ENCODE assay signal across 13 cellular contexts in the genomic region with DNA sequence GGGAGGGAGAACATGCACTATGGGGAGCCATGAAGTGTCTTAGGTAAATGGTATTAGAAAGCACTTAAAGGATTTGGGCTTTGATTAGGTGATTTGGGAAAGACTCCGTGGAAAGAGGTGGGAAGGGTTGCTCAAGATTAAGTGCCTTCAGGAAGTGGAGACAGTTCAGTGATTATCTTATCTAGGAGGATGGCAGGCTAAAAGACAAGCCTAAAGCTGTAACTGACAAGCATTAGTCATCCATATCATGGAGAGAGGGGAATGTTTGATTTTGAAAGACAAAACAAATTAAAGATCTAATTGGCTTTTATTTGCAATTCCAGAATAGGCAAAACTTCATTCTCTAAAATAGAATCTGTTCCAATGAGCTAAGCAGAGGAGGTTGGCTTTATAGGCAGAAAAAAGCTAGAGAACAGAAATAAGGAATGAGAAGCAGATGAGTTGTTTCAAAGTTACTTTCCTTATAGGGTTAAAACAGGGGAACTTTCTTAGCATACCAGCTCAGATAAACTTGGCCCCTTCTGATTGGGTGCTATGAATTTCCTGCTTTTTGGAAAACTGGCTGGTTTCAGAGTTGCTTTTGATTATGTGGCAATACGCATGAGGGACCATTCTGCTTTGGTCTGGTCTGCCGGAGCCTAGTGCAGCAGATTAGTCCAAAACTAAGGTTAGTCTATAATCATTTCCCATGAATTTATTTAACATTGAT. TPM values are rescaled to one million over a fixed set of nuclear protein-coding genes. Genes with fewer than 3 reads are reported as not detected.
A peak's percentile ranks its signal among the peaks of the same experiment; 100 is the strongest.
DNase-seq lines count a peak whose midpoint lies in the region; ATAC-seq, FAIRE-seq and TF ChIP-seq lines count a peak whose summit lies in the region.
"Had no signal": no experiment of that assay in that cellular context is flagged by ENCODE, and none has a peak within 500 bp of the region (broad histone marks: within the 10 kb centered on the region; RNA-seq: fewer than 3 reads in every experiment).

No MANE protein-coding gene starts in this region.

- POLR2A ChIA-PET in Caco-2 (lab: Charles Lee) (interaction anchor here (1.5 kb wide), 1 partner anchor 27 kb away, joined by 5 read pairs; no protein-coding TSS in a partner anchor), IMR-90 (lab: Charles Lee; ENCODE audit: unreplicated experiment) (no interaction called here), K562 (lab: Yijun Ruan, JAX) (interaction anchor here (1.2 kb wide), 1 partner anchor 10 kb away, joined by 3 read pairs; no protein-coding TSS in a partner anchor)

- in situ Hi-C loops in IMR-90 (cut with MboI; ENCODE audit: low sequenced_read_pairs) (no loop called here), K562 (cut with MboI) (no loop called here), ACHN (cut with HindIII; ENCODE audit: low pct_ligation_motif_present, low pct_unique_long_range_greater_than_20kb, low sequenced_read_pairs) (no loop called here)

- dilution Hi-C loops in IMR-90 (cut with HindIII; ENCODE audit: low sequenced_read_pairs, unreplicated experiment): no loop called here

- FAIRE-seq in K562 (lab: Jason Lieb, UNC): no peak
- FAIRE-seq: frontal cortex had no signal

- H3K36me3 Mint-ChIP-seq in Caco-2 (ENCODE audit: insufficient read depth, unreplicated experiment) (peaks cover 30% of the 10 kb centered on the region), natural killer cell (no peaks in the 10 kb centered on the region)

- no peak overlapping the region for H2AK9ac ChIP-seq in IMR-90 (replicated peaks; ENCODE audit: low read depth, low read length, poor library complexity)

- H3K27ac ChIP-seq in IMR-90 (ENCODE audit: insufficient read depth, low read length) (peak overlapping the region; percentile 67; the same call in 1 of the 2 replicates), K562 (ENCODE audit: extremely low read depth, low read depth, low read length) (peak overlapping the region; percentile 82; the same call in 2 of the 3 replicates)

- no peak for TF ChIP-seq POLR2A in IMR-90 (IDR thresholded peaks at IDR 0.05; ENCODE audit: low read depth, low read length)
- no peak for TF ChIP-seq POLR2A in K562 (conservative IDR thresholded peaks at IDR 0.05)

- H3K9me3 ChIP-seq in Caco-2 (no peaks in the 10 kb centered on the region), IMR-90 (ENCODE audit: control insufficient read depth, insufficient read depth, low read length) (no peaks in the 10 kb centered on the region), K562 (replicated peaks; ENCODE audit: control insufficient read depth, insufficient read depth, low read depth, low read length) (no peaks in the 10 kb centered on the region)
- H3K9me3 ChIP-seq: testis had no signal

- peak overlapping the region; percentile 96 for H3K14ac ChIP-seq in IMR-90 (replicated peaks; ENCODE audit: low read depth, low read length)

- DNase-seq in Caco-2: no peak
- DNase-seq in IMR-90: peak; percentile 75
- peak in 2 of 4 experiments; percentile 12 to 19 for DNase-seq in K562 (ENCODE audit: extremely low read depth in 1 of 4, low spot score in 3 of 4)
- DNase-seq in natural killer cell: no peak
- no peak for DNase-seq in ACHN
- DNase-seq in SK-N-DZ (ENCODE audit: low spot score): no peak
- DNase-seq in NCI-H446 treated with DMSO at 0.1 percent for 48 hours (lab: John Stamatoyannopoulos, UW): no peak
- DNase-seq: anterior cingulate cortex, Kasumi-1, NCI-H526, testis had no signal

- H3K4me1 ChIP-seq in Caco-2: peaks cover 44% of the 10 kb centered on the region
- peaks cover 4% of the 10 kb centered on the region; the same call in 1 of the 2 replicates for H3K4me1 ChIP-seq in IMR-90 (ENCODE audit: control insufficient read depth, insufficient read depth, low read length)
- H3K4me1 ChIP-seq in K562 (replicated peaks in 1 of 2; ENCODE audit: control insufficient read depth in 2 of 2, insufficient read depth in 2 of 2, low read length in 2 of 2): peaks cover 0 to 12% of the 10 kb centered on the region in 2 experiments; a peak in 3 of 5 replicates

- H3K4me1 Mint-ChIP-seq in Caco-2 (ENCODE audit: low read depth, unreplicated experiment): peaks cover 55% of the 10 kb centered on the region
- H3K4me1 Mint-ChIP-seq in natural killer cell: peaks cover 21 to 27% of the 10 kb centered on the region in 2 donors

- H2AFZ ChIP-seq in IMR-90 (replicated peaks; ENCODE audit: low read length, poor library complexity) (no peak overlapping the region), K562 (ENCODE audit: low read depth, low read length) (no peak overlapping the region)

- H4K20me1 ChIP-seq in IMR-90 (ENCODE audit: insufficient read depth, low read length) (no peaks in the 10 kb centered on the region), K562 (replicated peaks; ENCODE audit: control insufficient read depth, insufficient read depth, low read length) (peaks cover 5% of the 10 kb centered on the region; the same call in 1 of the 2 replicates)

- H3K4me3 ChIP-seq in Caco-2 (ENCODE audit: low read depth, low read length) (no peak overlapping the region), IMR-90 (ENCODE audit: insufficient read depth, low read depth, low read length) (peak overlapping the region; percentile 1; the same call in 1 of the 2 replicates), K562 (peak overlapping the region; percentile 70; the same call in 1 of the 2 replicates)

- H3K4me2 ChIP-seq in IMR-90 (ENCODE audit: low read depth, low read length): peak overlapping the region; percentile 11; the same call in 1 of the 2 replicates
- H3K4me2 ChIP-seq in K562 (ENCODE audit: insufficient read depth, low read length): peak overlapping the region; percentile 90

- H2BK5ac ChIP-seq in IMR-90 (ENCODE audit: low read depth, low read length, poor library complexity, severe bottlenecking): peak overlapping the region; percentile 71

- H3K56ac ChIP-seq in IMR-90 (ENCODE audit: extremely low read depth, insufficient read depth, low read length): peak overlapping the region; percentile 83

- H2BK120ac ChIP-seq in IMR-90 (ENCODE audit: low read depth, low read length): peak overlapping the region; percentile 76

- WGBS in IMR-90 (ENCODE audit: extremely low coverage in 2 of 2, insufficient read length in 1 of 2), 2 experiments: no CpG with 5 or more reads among the region's 3 CpGs
- WGBS in K562 (ENCODE audit: insufficient coverage, low coverage, missing lambda C conversion rate): 17% methylated on average over 3 of the region's 3 CpGs

- H4K91ac ChIP-seq in IMR-90 (ENCODE audit: insufficient read depth, low read depth, low read length): peak overlapping the region; percentile 88

- peak; percentile 90 for TF ChIP-seq EP300 in K562 (IDR thresholded peaks at IDR 0.05; ENCODE audit: low read length)

- peaks cover 21 to 30% of the 10 kb centered on the region in 2 experiments for H3K79me1 ChIP-seq in IMR-90 (ENCODE audit: low read depth in 1 of 2, low read length in 2 of 2)

- H3K36me3 ChIP-seq in Caco-2 (ENCODE audit: control insufficient read depth, insufficient read depth, low read length): no peaks in the 10 kb centered on the region
- no peaks in the 10 kb centered on the region for H3K36me3 ChIP-seq in IMR-90 (ENCODE audit: control insufficient read depth, insufficient read depth, low read length)
- peaks cover 7% of the 10 kb centered on the region; the same call in 2 of the 3 replicates for H3K36me3 ChIP-seq in K562 (ENCODE audit: control insufficient read depth, insufficient read depth, low read length)

- H3K4ac ChIP-seq in IMR-90 (ENCODE audit: low read depth, low read length): peak overlapping the region; percentile 92; the same call in 1 of the 2 replicates

- H2BK20ac ChIP-seq in IMR-90 (ENCODE audit: low read depth, low read length): peak overlapping the region; percentile 79

- H3K27me3 Mint-ChIP-seq in Caco-2 (ENCODE audit: insufficient read depth, unreplicated experiment): no peaks in the 10 kb centered on the region
- H3K27me3 Mint-ChIP-seq in natural killer cell (ENCODE audit: low read depth in 2 of 2): peaks cover 10 to 14% of the 10 kb centered on the region in 2 donors

- no peak for TF ChIP-seq CTCF in Caco-2 (IDR thresholded peaks at IDR 0.05; ENCODE audit: insufficient read depth in 1 of 2, low read depth in 1 of 2, low read length in 1 of 2, severe bottlenecking in 1 of 2, unreplicated experiment in 1 of 2)
- no peak for TF ChIP-seq CTCF in IMR-90 (conservative IDR thresholded peaks at IDR 0.05; ENCODE audit: low read depth, low read length)
- TF ChIP-seq CTCF in K562 (IDR thresholded peaks at IDR 0.05 in 2 of 3, conservative IDR thresholded peaks at IDR 0.05 in 1 of 3; ENCODE audit: insufficient read depth in 2 of 3, low read depth in 1 of 3, low read length in 3 of 3): no peak
- no peak for TF ChIP-seq CTCF in natural killer cell (IDR thresholded peaks at IDR 0.05)

- peak overlapping the region; percentile 77 for H4K5ac ChIP-seq in IMR-90 (ENCODE audit: low read depth, low read length)

- H3K9me3 Mint-ChIP-seq in Caco-2 (ENCODE audit: unreplicated experiment): no peaks in the 10 kb centered on the region
- H3K9me3 Mint-ChIP-seq in natural killer cell: no peaks in the 10 kb centered on the region

- H4K8ac ChIP-seq in IMR-90 (ENCODE audit: low read depth in 2 of 2, low read length in 2 of 2): peak overlapping the region; percentile 88 to 89

- peak overlapping the region; percentile 78 for H2BK15ac ChIP-seq in IMR-90 (ENCODE audit: low read depth, low read length)

- H3K9ac ChIP-seq in IMR-90 (ENCODE audit: low read depth, low read length) (peak overlapping the region; percentile 61; the same call in 1 of the 2 replicates), K562 (ENCODE audit: insufficient read depth in 1 of 2, low read depth in 2 of 2, low read length in 2 of 2) (peak overlapping the region in 1 of 2 experiments; percentile 85; a peak in 1 of 4 replicates)

- peak overlapping the region; percentile 62; the same call in 1 of the 2 replicates for H3K18ac ChIP-seq in IMR-90 (ENCODE audit: low read depth, low read length)

- H3K27ac Mint-ChIP-seq in Caco-2 (ENCODE audit: unreplicated experiment): peak overlapping the region; percentile 86
- peak overlapping the region; percentile 86 to 94 for H3K27ac Mint-ChIP-seq in natural killer cell

- H3K27me3 ChIP-seq in Caco-2 (replicated peaks; ENCODE audit: control insufficient read depth, insufficient read depth, low read length) (no peaks in the 10 kb centered on the region), IMR-90 (ENCODE audit: control insufficient read depth, insufficient read depth, low read length) (no peaks in the 10 kb centered on the region), K562 (ENCODE audit: control insufficient read depth in 2 of 2, insufficient read depth in 2 of 2, low read length in 2 of 2) (no peaks in the 10 kb centered on the region)
- H3K27me3 ChIP-seq: testis had no signal

- H3K79me2 ChIP-seq in K562 (ENCODE audit: control insufficient read depth, insufficient read depth, low read length): peaks cover 45% of the 10 kb centered on the region

- H3K9me1 ChIP-seq in IMR-90 (ENCODE audit: insufficient read depth, low read length): no peaks in the 10 kb centered on the region
- no peaks in the 10 kb centered on the region for H3K9me1 ChIP-seq in K562 (ENCODE audit: control insufficient read depth, insufficient read depth, low read length)

- H3K4me3 Mint-ChIP-seq in Caco-2 (ENCODE audit: unreplicated experiment): peak overlapping the region; percentile 91
- H3K4me3 Mint-ChIP-seq in natural killer cell: peak overlapping the region; percentile 94

- peak overlapping the region; percentile 89 for H3K23ac ChIP-seq in IMR-90 (ENCODE audit: low read depth, low read length)

- intact Hi-C loops in Caco-2 (cut with micrococcal nuclease; ENCODE audit: unreplicated experiment) (loop anchor here (1.0 to 2.0 kb wide), 3 partner anchors 35 to 101 kb away; no protein-coding TSS in a partner anchor), IMR-90 (cut with micrococcal nuclease) (loop anchor here (2.0 to 10.0 kb wide), 2 partner anchors 231 to 481 kb away; partner anchors contain the start of gene TDRD3), K562 (cut with micrococcal nuclease) (loop anchor here (2.0 kb wide), 1 partner anchor 49 kb away; no protein-coding TSS in a partner anchor), natural killer cell (cut with micrococcal nuclease) (no loop called here)

- CTCF ChIA-PET in Caco-2 (lab: Charles Lee): interaction anchor here (0.7 to 1.4 kb wide), 3 partner anchors 15 to 231 kb away, joined by 3 read pairs; partner anchors contain the start of gene TDRD3
- CTCF ChIA-PET in IMR-90 (lab: Yijun Ruan, JAX): no interaction called here
- CTCF ChIA-PET in K562 (lab: Yijun Ruan, JAX; ENCODE audit: low intra/inter-chr PET ratio): no interaction called here

- peak; percentile 1; the same call in 1 of the 2 replicates for ATAC-seq in IMR-90 (ENCODE audit: low read depth)
- ATAC-seq in K562: no peak
- no peak for ATAC-seq in natural killer cell
- ATAC-seq in GM21825 (IDR thresholded peaks at IDR 0.05; ENCODE audit: unreplicated experiment): no peak

- BruUV-seq in Caco-2 (replicated peaks; lab: Mats Ljungman, UMichigan) (no TSS peak), IMR-90 (replicated peaks; lab: Mats Ljungman, UMichigan) (no TSS peak), K562 (replicated peaks; lab: Mats Ljungman, UMichigan) (no TSS peak)

- no peak for TF ChIP-seq RAD21 in IMR-90 (IDR thresholded peaks at IDR 0.05; ENCODE audit: low read length)
- no peak for TF ChIP-seq RAD21 in K562 (CRISPR knock-in tag; conservative IDR thresholded peaks at IDR 0.05 in 1 of 2, IDR thresholded peaks at IDR 0.05 in 1 of 2)

- peak overlapping the region; percentile 33; the same call in 1 of the 2 replicates for H2AK5ac ChIP-seq in IMR-90 (ENCODE audit: low read depth, low read length)

RNA-seq across cellular contexts. Expression of gene DIAPH3, which starts 1.8 kb away (rescaled TPM):
- total RNA-seq in Caco-2 (2022): 59.4 and 60.6 TPM in 2 replicates
- total RNA-seq in IMR-90 (2012; rRNA removed): 9.3 and 16.1 TPM in 2 replicates
- 8.5 and 8.9 TPM in 2 replicates for polyA plus RNA-seq in IMR-90 (2012; rRNA removed)
- polyA plus RNA-seq in IMR-90 (2012; cell fraction: cytosol; rRNA removed): 1.3 and 1.5 TPM in 2 replicates
- 1.0 and 5.1 TPM in 2 replicates for polyA plus RNA-seq in IMR-90 (2012; cell fraction: nucleus; rRNA removed; ENCODE audit: low replicate concordance)
- 16.1 and 63.3 TPM in 2 replicates for total RNA-seq in K562 (2011; cell fraction: chromatin; rRNA removed; ENCODE audit: low replicate concordance)
- 10.2 and 15.9 TPM in 2 replicates for total RNA-seq in K562 (2011; cell fraction: nucleolus; rRNA removed)
- total RNA-seq in K562 (2011; cell fraction: nucleoplasm; rRNA removed): 20.3 and 23.1 TPM in 2 replicates
- total RNA-seq in K562 (2014; rRNA removed): 9.3 and 10.4 TPM in 2 replicates
- 18.2 and 21.4 TPM in 2 replicates for total RNA-seq in K562 (2014; rRNA removed; fragmentation: Illumina TruSeq; extraction: Trizol)
- 14.3 and 14.7 TPM in 2 replicates for total RNA-seq in K562 (2015; rRNA removed; fragmentation: Illumina TruSeq; extraction: Trizol)
- 17.1 and 18.7 TPM in 2 replicates for total RNA-seq in K562 (2021)
- polyA plus RNA-seq in K562 (2011; rRNA removed): 12.3 and 16.0 TPM in 2 replicates
- polyA plus RNA-seq in K562 (2011; cell fraction: cytosol; rRNA removed): 3.5 and 6.4 TPM in 2 replicates
- 7.0 and 10.8 TPM in 2 replicates for polyA plus RNA-seq in K562 (2011; cell fraction: nucleus; rRNA removed)
- polyA plus RNA-seq in K562 (2012): 10.8 and 16.4 TPM in 2 replicates
- 14.9 and 17.2 TPM in 2 replicates for polyA plus RNA-seq in K562 (2014; fragmentation: Illumina TruSeq; extraction: Trizol)
- polyA plus RNA-seq in K562 (2014; fragmentation: Nextera tagmentation; extraction: Ambion mirVana): 10 to 100 TPM in 1 of 2 experiments, 1 to 10 TPM in 1; 10.0 to 10.6 TPM
- 8.4 and 9.0 TPM in 2 replicates for polyA plus RNA-seq in K562 (2014; rRNA removed)
- 47.8 and 52.7 TPM in 2 replicates for polyA minus RNA-seq in K562 (2011; rRNA and poly(A)+ RNA removed)
- polyA minus RNA-seq in K562 (2011; cell fraction: cytosol; rRNA and poly(A)+ RNA removed): 11.1 and 14.1 TPM in 2 replicates
- polyA minus RNA-seq in K562 (2011; cell fraction: nucleus; rRNA and poly(A)+ RNA removed): 38.5 and 55.3 TPM in 2 replicates
- total RNA-seq in natural killer cell: 1 to 10 TPM in 1 of 3 donors, under 1 TPM in 2; 0.54 to 1.0 (median 0.98) TPM
- 7.5 and 8.5 TPM in 2 replicates for polyA plus RNA-seq in SK-N-DZ (2014; cell fraction: cytosol; rRNA removed)
- polyA plus RNA-seq in SK-N-DZ (2014; cell fraction: nucleus; rRNA removed): 6.6 and 9.5 TPM in 2 replicates
